ENCODE assay signal across 12 cellular contexts in genomic region chr18:64119916-64120315, GRCh38. TPM values are rescaled to one million over a fixed set of nuclear protein-coding genes. Genes with fewer than 3 reads are reported as not detected.
DNase-seq lines count a peak whose midpoint lies in the region; ATAC-seq and TF ChIP-seq lines count a peak whose summit lies in the region.
"Had no signal": no experiment of that assay in that cellular context is flagged by ENCODE, and none has a peak within 500 bp of the region (broad histone marks: within the 10 kb centered on the region; RNA-seq: fewer than 3 reads in every experiment).

No MANE protein-coding gene starts in this region.

- H3K27me3 Mint-ChIP-seq in mesothelial cell of epicardium (ENCODE audit: low read depth) = no peaks in the 10 kb centered on the region

- H3K36me3 Mint-ChIP-seq in mesothelial cell of epicardium = no peaks in the 10 kb centered on the region
- H3K36me3 Mint-ChIP-seq: activated naive CD8-positive, alpha-beta T cell treated with anti-CD3 and anti-CD28 coated beads, Interleukin-2, amount 10 ng/mL, durations not matched to agents 7 days and 5 days had no signal

- no peaks in the 10 kb centered on the region for H3K9me2 ChIP-seq in Karpas-422 (replicated peaks; ENCODE audit: insufficient read depth, low read length)

- no peak overlapping the region for H2AFZ ChIP-seq in Karpas-422 (ENCODE audit: low read length)

- H3K9me3 ChIP-seq in Karpas-422 (ENCODE audit: low read length) (no peaks in the 10 kb centered on the region), RWPE2 (ENCODE audit: severe bottlenecking) (no peaks in the 10 kb centered on the region)
- H3K9me3 ChIP-seq: gastrocnemius medialis had no signal

- no peak overlapping the region for H3K9ac ChIP-seq in Karpas-422 (ENCODE audit: low read length)

- ATAC-seq in RWPE2 (ENCODE audit: low read depth) = no peak
- ATAC-seq: gastrocnemius medialis, left cardiac atrium had no signal

- no peak overlapping the region for H3K27ac Mint-ChIP-seq in mesothelial cell of epicardium
- H3K27ac Mint-ChIP-seq: activated naive CD8-positive, alpha-beta T cell treated with anti-CD3 and anti-CD28 coated beads, Interleukin-2, amount 10 ng/mL, durations not matched to agents 7 days and 5 days had no signal

- H3K27ac ChIP-seq in Karpas-422 (ENCODE audit: low read length) (no peak overlapping the region), RWPE2 (ENCODE audit: poor library complexity, severe bottlenecking) (no peak overlapping the region)
- H3K27ac ChIP-seq: gastrocnemius medialis had no signal

- peaks cover 5% of the 10 kb centered on the region for H3K4me1 Mint-ChIP-seq in mesothelial cell of epicardium
- H3K4me1 Mint-ChIP-seq: activated naive CD8-positive, alpha-beta T cell treated with anti-CD3 and anti-CD28 coated beads, Interleukin-2, amount 10 ng/mL, durations not matched to agents 7 days and 5 days had no signal

- TF ChIP-seq CTCF in RWPE2 (IDR thresholded peaks at IDR 0.05; ENCODE audit: poor library complexity, severe bottlenecking) = peak; percentile 52
- TF ChIP-seq CTCF in mesothelial cell of epicardium (IDR thresholded peaks at IDR 0.05; ENCODE audit: unreplicated experiment) = peak; percentile 48

- DNase-seq in ELR (ENCODE audit: low read depth) (peak; percentile 13), Karpas-422 (peak; percentile 68), RWPE2 (ENCODE audit: low spot score) (no peak), mesothelial cell of epicardium (ENCODE audit: low spot score in 2 of 2, unreplicated experiment in 2 of 2) (no peak), GM19240 (ENCODE audit: insufficient read length, low spot score) (no peak), NK-92 (lab: John Stamatoyannopoulos, UW; ENCODE audit: unreplicated experiment) (no peak)
- DNase-seq in stimulated activated CD4-positive, alpha-beta T cell treated with anti-CD3 and anti-CD28 coated beads, Interleukin-4, amount 100 ng/mL, for 4 hours = no peak
- DNase-seq: activated naive CD8-positive, alpha-beta T cell treated with anti-CD3 and anti-CD28 coated beads, Interleukin-2, amount 10 ng/mL, durations not matched to agents 7 days and 5 days; gastrocnemius medialis; left cardiac atrium had no signal

- H3K27me3 ChIP-seq in Karpas-422 (ENCODE audit: low read length) (no peaks in the 10 kb centered on the region), RWPE2 (ENCODE audit: insufficient read depth, poor library complexity, severe bottlenecking) (peaks cover 9% of the 10 kb centered on the region)
- H3K27me3 ChIP-seq: gastrocnemius medialis had no signal

- no peak overlapping the region for H3K4me3 Mint-ChIP-seq in mesothelial cell of epicardium
- H3K4me3 Mint-ChIP-seq: activated naive CD8-positive, alpha-beta T cell treated with anti-CD3 and anti-CD28 coated beads, Interleukin-2, amount 10 ng/mL, durations not matched to agents 7 days and 5 days had no signal

- no peaks in the 10 kb centered on the region for H4K20me1 ChIP-seq in Karpas-422 (ENCODE audit: insufficient read depth, low read depth, low read length)

- peaks cover 8% of the 10 kb centered on the region for H3K4me1 ChIP-seq in Karpas-422 (ENCODE audit: low read length)
- H3K4me1 ChIP-seq in RWPE2 (ENCODE audit: insufficient read depth, poor library complexity, severe bottlenecking) = no peaks in the 10 kb centered on the region
- H3K4me1 ChIP-seq: gastrocnemius medialis had no signal

- H3K9me3 Mint-ChIP-seq in mesothelial cell of epicardium = peaks cover 14% of the 10 kb centered on the region
- H3K9me3 Mint-ChIP-seq: activated naive CD8-positive, alpha-beta T cell treated with anti-CD3 and anti-CD28 coated beads, Interleukin-2, amount 10 ng/mL, durations not matched to agents 7 days and 5 days had no signal

- H3K4me3 ChIP-seq in Karpas-422 (ENCODE audit: low read length) (no peak overlapping the region), RWPE2 (ENCODE audit: severe bottlenecking) (no peak overlapping the region)
- H3K4me3 ChIP-seq: gastrocnemius medialis had no signal

- H3K36me3 ChIP-seq in Karpas-422 (ENCODE audit: insufficient read depth, low read length) = no peaks in the 10 kb centered on the region
- no peaks in the 10 kb centered on the region for H3K36me3 ChIP-seq in RWPE2 (ENCODE audit: low read depth)
- H3K36me3 ChIP-seq: gastrocnemius medialis had no signal

- no peak overlapping the region for H3K4me2 ChIP-seq in Karpas-422 (ENCODE audit: low read depth, low read length, poor library complexity, severe bottlenecking)

- no peaks in the 10 kb centered on the region for H3K79me2 ChIP-seq in Karpas-422 (ENCODE audit: low read length)

RNA-seq across cellular contexts. Expression of gene LINC00305, which starts 29.0 kb away (rescaled TPM):
- total RNA-seq in Karpas-422 (2014; rRNA removed; shearing (Covaris generic); ENCODE audit: low replicate concordance) = 5.1 and 11.2 TPM in 2 replicates
- total RNA-seq in mesothelial cell of epicardium = not detected in 3 replicates
- total RNA-seq: activated CD8-positive, alpha-beta memory T cell treated with anti-CD3 and anti-CD28 coated beads for 36 hours; activated naive CD8-positive, alpha-beta T cell treated with anti-CD3 and anti-CD28 coated beads, Interleukin-2, amount 10 ng/mL, durations not matched to agents 7 days and 5 days; gastrocnemius medialis; left cardiac atrium; T-helper 2 cell treated with Interferon-gamma antibody and Interleukin-4, amounts not matched to agents 100 ng/mL and 5 ng/mL, for 36 hours had no signal

Comparison
In these comparisons a context has a peak if more than half of its experiments do, and no peak if none do; other contexts are left out.
1. DNase-seq: peak in ELR (single experiment) and Karpas-422 (single experiment); none in RWPE2 (single experiment), mesothelial cell of epicardium (0 of 2), GM19240 (single experiment), stimulated activated CD4-positive, alpha-beta T cell treated with anti-CD3 and anti-CD28 coated beads, Interleukin-4, amount 100 ng/mL, for 4 hours (0 of 2) and NK-92 (single experiment).